Comparison of ENCODE assay signal across 1 cellular context in genomic region chr11:62145261-62145871, GRCh38.
TF ChIP-seq lines count a peak whose summit lies in the region.

No MANE protein-coding gene starts in this region.

TF ChIP-seq in WTC11, 78 proteins besides CTCF, POLR2A, EP300 and RAD21 (continued from another document):
- TF ChIP-seq ARID4B (CRISPR knock-in tag; IDR thresholded peaks at IDR 0.05; ENCODE audit: borderline replicate concordance) (no peak), ETV6 (CRISPR knock-in tag; IDR thresholded peaks at IDR 0.05) (no peak)
